Comparison of ENCODE assay signal across 14 cellular contexts in genomic region chr15:101198031-101198430, GRCh38. TPM values are rescaled to one million over a fixed set of nuclear protein-coding genes. Genes with fewer than 3 reads are reported as not detected.
DNase-seq lines count a peak whose midpoint lies in the region; ATAC-seq and TF ChIP-seq lines count a peak whose summit lies in the region.
"Had no signal": no experiment of that assay in that cellular context is flagged by ENCODE, and none has a peak within 500 bp of the region (broad histone marks: within the 10 kb centered on the region; RNA-seq: fewer than 3 reads in every experiment).

No MANE protein-coding gene starts in this region.

- BruUV-seq in Panc1 (replicated peaks; lab: Mats Ljungman, UMichigan): no TSS peak

- peak overlapping the region; percentile 92 for H3K27ac Mint-ChIP-seq in activated CD8-positive, alpha-beta memory T cell treated with anti-CD3 and anti-CD28 coated beads, Interleukin-2, amount 10 ng/mL, durations not matched to agents 7 days and 5 days
- peak overlapping the region; percentile 73 for H3K27ac Mint-ChIP-seq in dendritic cell treated with granulocyte-macrophage colony-stimulating factor and Interleukin-4, amounts not matched to agents 40 ng/mL and 50 ng/mL, for 4 days

- no peaks in the 10 kb centered on the region for H3K79me2 ChIP-seq in Karpas-422 (ENCODE audit: low read length)

- no peak for ATAC-seq in activated CD8-positive, alpha-beta memory T cell treated with anti-CD3 and anti-CD28 coated beads, Interleukin-2, amount 10 ng/mL, durations not matched to agents 7 days and 5 days
- no peak for ATAC-seq in Panc1

- no peaks in the 10 kb centered on the region for H3K27me3 Mint-ChIP-seq in activated CD8-positive, alpha-beta memory T cell treated with anti-CD3 and anti-CD28 coated beads, Interleukin-2, amount 10 ng/mL, durations not matched to agents 7 days and 5 days
- no peaks in the 10 kb centered on the region for H3K27me3 Mint-ChIP-seq in dendritic cell treated with granulocyte-macrophage colony-stimulating factor and Interleukin-4, amounts not matched to agents 40 ng/mL and 50 ng/mL, for 4 days

- H3K27ac ChIP-seq in Panc1 (ENCODE audit: low read length): peak overlapping the region; percentile 57
- peak overlapping the region; percentile 14 to 52 for H3K27ac ChIP-seq in prostate gland
- H3K27ac ChIP-seq in Karpas-422 (ENCODE audit: low read length): no peak overlapping the region
- H3K27ac ChIP-seq: VCaP had no signal

- peaks cover 86% of the 10 kb centered on the region for H3K4me1 Mint-ChIP-seq in activated CD8-positive, alpha-beta memory T cell treated with anti-CD3 and anti-CD28 coated beads, Interleukin-2, amount 10 ng/mL, durations not matched to agents 7 days and 5 days
- H3K4me1 Mint-ChIP-seq in dendritic cell treated with granulocyte-macrophage colony-stimulating factor and Interleukin-4, amounts not matched to agents 40 ng/mL and 50 ng/mL, for 4 days (ENCODE audit: low read depth): peaks cover 72% of the 10 kb centered on the region

- H3K9me2 ChIP-seq in Karpas-422 (replicated peaks; ENCODE audit: insufficient read depth, low read length): no peaks in the 10 kb centered on the region

- H3K4me2 ChIP-seq in Karpas-422 (ENCODE audit: low read depth, low read length, poor library complexity, severe bottlenecking): no peak overlapping the region

- no peak overlapping the region for H2AFZ ChIP-seq in Karpas-422 (ENCODE audit: low read length)

- no peak for DNase-seq in activated CD8-positive, alpha-beta memory T cell treated with anti-CD3 and anti-CD28 coated beads, Interleukin-2, amount 10 ng/mL, durations not matched to agents 7 days and 5 days
- DNase-seq in activated CD8-positive, alpha-beta memory T cell treated with anti-CD3 and anti-CD28 coated beads, Interleukin-2, amount 50 U/mL, for 4 hours: no peak
- DNase-seq in Panc1 (ENCODE audit: low read depth, low spot score) (no peak), prostate gland (ENCODE audit: low spot score) (no peak), Karpas-422 (no peak), NCI-H1436 (lab: John Stamatoyannopoulos, UW) (no peak), NCI-H2107 treated with DMSO at 0.1 percent for 48 hours (lab: John Stamatoyannopoulos, UW; ENCODE audit: unreplicated experiment) (no peak)
- DNase-seq: ACHN, head of caudate nucleus, NCI-H187, NCI-H82 had no signal

- peaks cover 75% of the 10 kb centered on the region for H4K20me1 ChIP-seq in Karpas-422 (ENCODE audit: insufficient read depth, low read depth, low read length)

- H3K9me3 Mint-ChIP-seq in activated CD8-positive, alpha-beta memory T cell treated with anti-CD3 and anti-CD28 coated beads, Interleukin-2, amount 10 ng/mL, durations not matched to agents 7 days and 5 days (ENCODE audit: low read depth): no peaks in the 10 kb centered on the region
- no peaks in the 10 kb centered on the region for H3K9me3 Mint-ChIP-seq in dendritic cell treated with granulocyte-macrophage colony-stimulating factor and Interleukin-4, amounts not matched to agents 40 ng/mL and 50 ng/mL, for 4 days

- TF ChIP-seq POLR2A in prostate gland (IDR thresholded peaks at IDR 0.05): no peak

- H3K4me3 ChIP-seq in Panc1 (ENCODE audit: low read depth in 2 of 2, low read length in 2 of 2): no peak overlapping the region
- no peak overlapping the region for H3K4me3 ChIP-seq in prostate gland
- H3K4me3 ChIP-seq in Karpas-422 (ENCODE audit: low read length): no peak overlapping the region
- H3K4me3 ChIP-seq: HAP-1 had no signal

- H3K9ac ChIP-seq in Karpas-422 (ENCODE audit: low read length): no peak overlapping the region

- H3K4me1 ChIP-seq in Panc1 (ENCODE audit: control insufficient read depth, insufficient read depth, low read length): peaks cover 60% of the 10 kb centered on the region
- peaks cover 11% of the 10 kb centered on the region for H3K4me1 ChIP-seq in prostate gland (replicated peaks)
- peaks cover 20% of the 10 kb centered on the region for H3K4me1 ChIP-seq in Karpas-422 (ENCODE audit: low read length)

- WGBS in prostate gland: 63% methylated on average over 12 of the region's 12 CpGs

- H3K36me3 Mint-ChIP-seq in activated CD8-positive, alpha-beta memory T cell treated with anti-CD3 and anti-CD28 coated beads, Interleukin-2, amount 10 ng/mL, durations not matched to agents 7 days and 5 days: peaks cover 30% of the 10 kb centered on the region
- no peaks in the 10 kb centered on the region for H3K36me3 Mint-ChIP-seq in dendritic cell treated with granulocyte-macrophage colony-stimulating factor and Interleukin-4, amounts not matched to agents 40 ng/mL and 50 ng/mL, for 4 days (ENCODE audit: low read depth)

- no peak for TF ChIP-seq CTCF in Panc1 (IDR thresholded peaks at IDR 0.05)
- no peak for TF ChIP-seq CTCF in prostate gland (IDR thresholded peaks at IDR 0.05)

- no peaks in the 10 kb centered on the region for H3K36me3 ChIP-seq in Panc1 (ENCODE audit: control insufficient read depth, insufficient read depth, low read length)
- H3K36me3 ChIP-seq in prostate gland: no peaks in the 10 kb centered on the region
- H3K36me3 ChIP-seq in Karpas-422 (ENCODE audit: insufficient read depth, low read length): no peaks in the 10 kb centered on the region
- H3K36me3 ChIP-seq: HAP-1 had no signal

- CTCF ChIA-PET in activated CD8-positive, alpha-beta memory T cell treated with anti-CD3 and anti-CD28 coated beads, Interleukin-2, amount 10 ng/mL, durations not matched to agents 7 days and 5 days (lab: Charles Lee): interaction anchor here (0.9 to 2.0 kb wide), 4 partner anchors 11 to 54 kb away, joined by 3 to 5 read pairs (median 4); partner anchors contain the start of gene CHSY1
- CTCF ChIA-PET in Panc1 (lab: Charles Lee): no interaction called here

- POLR2A ChIA-PET in Panc1 (lab: Charles Lee): no interaction called here

- no peaks in the 10 kb centered on the region for H3K9me3 ChIP-seq in Panc1 (ENCODE audit: control insufficient read depth, insufficient read depth, low read depth, low read length)
- H3K9me3 ChIP-seq in prostate gland: no peaks in the 10 kb centered on the region
- H3K9me3 ChIP-seq in Karpas-422 (ENCODE audit: low read length): no peaks in the 10 kb centered on the region
- H3K9me3 ChIP-seq: HAP-1 had no signal

- H3K4me3 Mint-ChIP-seq in activated CD8-positive, alpha-beta memory T cell treated with anti-CD3 and anti-CD28 coated beads, Interleukin-2, amount 10 ng/mL, durations not matched to agents 7 days and 5 days: no peak overlapping the region
- no peak overlapping the region for H3K4me3 Mint-ChIP-seq in dendritic cell treated with granulocyte-macrophage colony-stimulating factor and Interleukin-4, amounts not matched to agents 40 ng/mL and 50 ng/mL, for 4 days

- H3K27me3 ChIP-seq in Panc1 (ENCODE audit: control insufficient read depth, insufficient read depth, low read length): no peaks in the 10 kb centered on the region
- no peaks in the 10 kb centered on the region for H3K27me3 ChIP-seq in prostate gland (replicated peaks; ENCODE audit: insufficient read depth)
- no peaks in the 10 kb centered on the region for H3K27me3 ChIP-seq in Karpas-422 (ENCODE audit: low read length)

- intact Hi-C loops in Panc1 (cut with micrococcal nuclease; ENCODE audit: unreplicated experiment): no loop called here
- intact Hi-C loops in dendritic cell treated with granulocyte-macrophage colony-stimulating factor and Interleukin-4, amounts not matched to agents 40 ng/mL and 50 ng/mL, for 4 days (cut with micrococcal nuclease): no loop called here
- intact Hi-C loops in prostate gland (cut with DNase I): no loop called here

- in situ Hi-C loops in Panc1 (cut with HindIII; ENCODE audit: low pct_unique_long_range_greater_than_20kb, low sequenced_read_pairs): no loop called here

RNA-seq across cellular contexts. Expression of gene CHSY1, which starts 53.8 kb away (rescaled TPM):
- 10 to 100 TPM; 50.5 to 59.4 TPM for total RNA-seq in activated CD8-positive, alpha-beta memory T cell treated with anti-CD3 and anti-CD28 coated beads, Interleukin-2, amount 10 ng/mL, durations not matched to agents 7 days and 5 days
- total RNA-seq in Panc1 (2021; ENCODE audit: unreplicated experiment) (50.8 TPM), prostate gland (10 to 100 TPM; 30.4 to 46.4 TPM)
- polyA plus RNA-seq in Panc1 (2012; ENCODE audit: insufficient read length): 21.5 TPM
- 10.5 and 11.4 TPM in 2 replicates for total RNA-seq in Karpas-422 (2014; rRNA removed; shearing (Covaris generic); ENCODE audit: low replicate concordance)
